1 cellular context compared by ENCODE assay signal in the genomic region with DNA sequence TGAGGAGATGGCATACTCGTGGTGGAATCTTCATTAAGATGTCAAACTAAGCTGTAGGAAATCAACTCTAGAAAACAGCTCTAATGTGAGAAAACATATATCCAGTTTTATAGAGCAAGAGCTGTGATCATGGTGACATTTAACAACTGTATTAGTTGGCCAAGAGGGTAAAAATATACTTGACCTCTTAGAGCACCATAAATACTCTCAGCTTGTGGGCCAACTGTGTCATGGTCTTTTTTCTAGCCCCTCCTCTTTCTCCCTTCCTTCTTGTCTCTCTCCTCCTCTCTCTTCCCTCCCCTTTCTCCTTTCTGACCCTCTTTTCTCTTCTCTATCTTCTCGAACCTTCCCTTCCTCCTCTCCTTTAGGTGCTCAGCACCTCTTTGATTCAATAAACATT.
TF ChIP-seq lines count a peak whose summit lies in the region.

No MANE protein-coding gene starts in this region.

TF ChIP-seq in K562, 482 proteins besides CTCF, POLR2A, EP300 and RAD21 (continued from another document):
- TF ChIP-seq, protein P1, sequence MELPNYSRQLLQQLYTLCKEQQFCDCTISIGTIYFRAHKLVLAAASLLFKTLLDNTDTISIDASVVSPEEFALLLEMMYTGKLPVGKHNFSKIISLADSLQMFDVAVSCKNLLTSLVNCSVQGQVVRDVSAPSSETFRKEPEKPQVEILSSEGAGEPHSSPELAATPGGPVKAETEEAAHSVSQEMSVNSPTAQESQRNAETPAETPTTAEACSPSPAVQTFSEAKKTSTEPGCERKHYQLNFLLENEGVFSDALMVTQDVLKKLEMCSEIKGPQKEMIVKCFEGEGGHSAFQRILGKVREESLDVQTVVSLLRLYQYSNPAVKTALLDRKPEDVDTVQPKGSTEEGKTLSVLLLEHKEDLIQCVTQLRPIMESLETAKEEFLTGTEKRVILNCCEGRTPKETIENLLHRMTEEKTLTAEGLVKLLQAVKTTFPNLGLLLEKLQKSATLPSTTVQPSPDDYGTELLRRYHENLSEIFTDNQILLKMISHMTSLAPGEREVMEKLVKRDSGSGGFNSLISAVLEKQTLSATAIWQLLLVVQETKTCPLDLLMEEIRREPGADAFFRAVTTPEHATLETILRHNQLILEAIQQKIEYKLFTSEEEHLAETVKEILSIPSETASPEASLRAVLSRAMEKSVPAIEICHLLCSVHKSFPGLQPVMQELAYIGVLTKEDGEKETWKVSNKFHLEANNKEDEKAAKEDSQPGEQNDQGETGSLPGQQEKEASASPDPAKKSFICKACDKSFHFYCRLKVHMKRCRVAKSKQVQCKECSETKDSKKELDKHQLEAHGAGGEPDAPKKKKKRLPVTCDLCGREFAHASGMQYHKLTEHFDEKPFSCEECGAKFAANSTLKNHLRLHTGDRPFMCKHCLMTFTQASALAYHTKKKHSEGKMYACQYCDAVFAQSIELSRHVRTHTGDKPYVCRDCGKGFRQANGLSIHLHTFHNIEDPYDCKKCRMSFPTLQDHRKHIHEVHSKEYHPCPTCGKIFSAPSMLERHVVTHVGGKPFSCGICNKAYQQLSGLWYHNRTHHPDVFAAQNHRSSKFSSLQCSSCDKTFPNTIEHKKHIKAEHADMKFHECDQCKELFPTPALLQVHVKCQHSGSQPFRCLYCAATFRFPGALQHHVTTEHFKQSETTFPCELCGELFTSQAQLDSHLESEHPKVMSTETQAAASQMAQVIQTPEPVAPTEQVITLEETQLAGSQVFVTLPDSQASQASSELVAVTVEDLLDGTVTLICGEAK (IDR thresholded peaks at IDR 0.05), result no peak
- TF ChIP-seq, protein P1 (CRISPR knock-in tag; IDR thresholded peaks at IDR 0.05), result no peak
